ENCODE assay signal across 15 cellular contexts in the genomic region with DNA sequence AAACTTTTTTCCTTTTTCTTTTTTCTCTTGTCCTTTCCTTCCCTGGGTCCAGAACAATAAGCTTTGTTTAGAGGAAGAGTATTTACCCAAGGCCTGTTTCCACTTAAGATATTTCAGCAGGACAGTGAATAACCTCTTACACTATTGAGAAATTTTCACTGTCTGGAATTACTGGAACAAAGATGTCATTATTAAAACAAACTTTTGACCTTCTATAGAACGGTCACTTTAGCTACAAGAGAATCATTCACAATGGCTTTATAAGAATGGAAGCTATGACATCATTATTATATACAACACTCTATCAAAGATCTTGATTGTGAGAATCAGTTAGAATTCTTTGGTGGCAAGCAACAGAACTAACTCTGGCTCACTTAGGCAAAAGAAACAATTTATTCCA. TPM values are rescaled to one million over a fixed set of nuclear protein-coding genes. Genes with fewer than 3 reads are reported as not detected.
A peak's percentile ranks its signal among the peaks of the same experiment; 100 is the strongest.
DNase-seq lines count a peak whose midpoint lies in the region; FAIRE-seq and TF ChIP-seq lines count a peak whose summit lies in the region.
"Had no signal": no experiment of that assay in that cellular context is flagged by ENCODE, and none has a peak within 500 bp of the region (broad histone marks: within the 10 kb centered on the region; RNA-seq: fewer than 3 reads in every experiment).

No MANE protein-coding gene starts in this region.

- H3K9me3 Mint-ChIP-seq in Calu3 (ENCODE audit: low read depth, unreplicated experiment), result no peaks in the 10 kb centered on the region
- H3K9me3 Mint-ChIP-seq in osteocyte (ENCODE audit: unreplicated experiment), result peaks cover 3% of the 10 kb centered on the region
- H3K9me3 Mint-ChIP-seq: activated naive CD4-positive, alpha-beta T cell treated with anti-CD3 and anti-CD28 coated beads, Interleukin-2, amount 50 U/mL, for 72 hours; activated T-helper 17 cell treated with anti-CD3 and anti-CD28 coated beads, Interleukin-2, amount 50 U/mL, for 72 hours; naive thymus-derived CD4-positive, alpha-beta T cell had no signal

- H3K4me2 ChIP-seq in endothelial cell of umbilical vein (ENCODE audit: insufficient read depth, low read length), result no peak overlapping the region
- H3K4me2 ChIP-seq: PC-9 had no signal

- POLR2A ChIA-PET in endothelial cell of umbilical vein (lab: Charles Lee), result no interaction called here

- no peak for TF ChIP-seq POLR2A in endothelial cell of umbilical vein (IDR thresholded peaks at IDR 0.05; ENCODE audit: low read depth, low read length)

- H3K4me1 Mint-ChIP-seq in Calu3 (ENCODE audit: low read depth, unreplicated experiment) (peaks cover 45% of the 10 kb centered on the region), osteocyte (ENCODE audit: unreplicated experiment) (peaks cover 50% of the 10 kb centered on the region)

- no TSS peak for BruUV-seq in Calu3 (replicated peaks; lab: Mats Ljungman, UMichigan)
- BruUV-seq in endothelial cell of umbilical vein (replicated peaks; lab: Mats Ljungman, UMichigan), result no TSS peak

- TF ChIP-seq CTCF in Calu3 (IDR thresholded peaks at IDR 0.05; ENCODE audit: unreplicated experiment) (no peak), endothelial cell of umbilical vein (IDR thresholded peaks at IDR 0.05; ENCODE audit: extremely low read depth in 1 of 2, insufficient read depth in 1 of 2, low read depth in 1 of 2, low read length in 2 of 2) (no peak), osteocyte (IDR thresholded peaks at IDR 0.05) (no peak)

- H3K27me3 ChIP-seq in SJSA1 (replicated peaks), result no peaks in the 10 kb centered on the region
- no peaks in the 10 kb centered on the region for H3K27me3 ChIP-seq in endothelial cell of umbilical vein (ENCODE audit: control insufficient read depth in 2 of 2, insufficient read depth in 2 of 2, low read length in 2 of 2)
- H3K27me3 ChIP-seq: right lobe of liver had no signal

- H3K9me1 ChIP-seq in endothelial cell of umbilical vein (replicated peaks; ENCODE audit: control insufficient read depth, extremely low read depth, insufficient read depth, low read length), result no peaks in the 10 kb centered on the region

- DNase-seq in Calu3 (no peak), SJSA1 (ENCODE audit: low read depth in 1 of 2, low spot score in 2 of 2) (peak in 1 of 2 experiments; percentile 69), endothelial cell of umbilical vein (ENCODE audit: low read depth, low spot score) (peak; percentile 18), osteocyte (ENCODE audit: extremely low spot score, unreplicated experiment) (no peak), HT-29 (ENCODE audit: low spot score) (no peak), amygdala (lab: John Stamatoyannopoulos, UW) (no peak)
- no peak for DNase-seq in stimulated activated CD4-positive, alpha-beta T cell treated with anti-CD3 and anti-CD28 coated beads, Interleukin-15, amount 100 ng/mL, for 24 hours
- DNase-seq: NCI-H2029 treated with DMSO at 0.1 percent for 48 hours, PC-9 had no signal

- H3K36me3 ChIP-seq in SJSA1 (no peaks in the 10 kb centered on the region), endothelial cell of umbilical vein (ENCODE audit: control insufficient read depth in 2 of 2, extremely low read depth in 1 of 2, insufficient read depth in 2 of 2, low read length in 2 of 2) (no peaks in the 10 kb centered on the region)
- H3K36me3 ChIP-seq: right lobe of liver had no signal

- CTCF ChIA-PET in Calu3 (lab: Charles Lee), result interaction anchor here (0.6 to 3.6 kb wide), 24 partner anchors 11 to 165 kb away, joined by 3 to 31 read pairs (median 4); partner anchors contain the start of gene ARHGAP26
- CTCF ChIA-PET in endothelial cell of umbilical vein (lab: Charles Lee), result interaction anchor here (0.7 to 5.1 kb wide), 16 partner anchors 19 to 140 kb away, joined by 3 to 41 read pairs (median 9); partner anchors contain the start of gene ARHGAP26

- no peaks in the 10 kb centered on the region for H3K79me2 ChIP-seq in endothelial cell of umbilical vein (ENCODE audit: control insufficient read depth, insufficient read depth, low read length)

- H2AFZ ChIP-seq in endothelial cell of umbilical vein (ENCODE audit: low read depth, low read length), result no peak overlapping the region
- H2AFZ ChIP-seq: PC-9 had no signal

- no peaks in the 10 kb centered on the region for H4K20me1 ChIP-seq in endothelial cell of umbilical vein (replicated peaks; ENCODE audit: control insufficient read depth, extremely low read depth, insufficient read depth, low read length)

- H3K9ac ChIP-seq in endothelial cell of umbilical vein (replicated peaks; ENCODE audit: extremely low read depth, insufficient read depth, low read length), result no peak overlapping the region

- H3K27me3 Mint-ChIP-seq in Calu3 (ENCODE audit: unreplicated experiment), result no peaks in the 10 kb centered on the region
- H3K27me3 Mint-ChIP-seq in osteocyte (ENCODE audit: unreplicated experiment), result no peaks in the 10 kb centered on the region

- dilution Hi-C loops in endothelial cell of umbilical vein (cut with MboI; ENCODE audit: extremely low pct_ligation_motif_present, low sequenced_read_pairs), result no loop called here

- peak overlapping the region; percentile 71 for H3K27ac ChIP-seq in SJSA1
- H3K27ac ChIP-seq in endothelial cell of umbilical vein (ENCODE audit: insufficient read depth, low read depth, low read length), result peak overlapping the region; percentile 57
- H3K27ac ChIP-seq: PC-9, right lobe of liver, VCaP had no signal

- H3K4me3 ChIP-seq in SJSA1 (no peak overlapping the region), endothelial cell of umbilical vein (replicated peaks in 1 of 3; ENCODE audit: insufficient read depth in 1 of 3, low read depth in 1 of 3, low read length in 3 of 3) (no peak overlapping the region)
- H3K4me3 ChIP-seq: PC-9, right lobe of liver had no signal

- H3K27ac Mint-ChIP-seq in Calu3 (ENCODE audit: unreplicated experiment) (peak overlapping the region; percentile 87), osteocyte (ENCODE audit: unreplicated experiment) (peak overlapping the region; percentile 45)
- H3K27ac Mint-ChIP-seq: activated T-helper 17 cell treated with anti-CD3 and anti-CD28 coated beads, Interleukin-2, amount 50 U/mL, for 72 hours; naive thymus-derived CD4-positive, alpha-beta T cell had no signal

- intact Hi-C loops in Calu3 (cut with micrococcal nuclease; ENCODE audit: unreplicated experiment), result loop anchor here (1.0 to 2.0 kb wide), 2 partner anchors 31 to 132 kb away; no protein-coding TSS in a partner anchor
- intact Hi-C loops in endothelial cell of umbilical vein (cut with micrococcal nuclease), result loop anchor here (1.0 to 2.0 kb wide), 5 partner anchors 13 to 132 kb away; no protein-coding TSS in a partner anchor

- H3K36me3 Mint-ChIP-seq in Calu3 (ENCODE audit: insufficient read depth, unreplicated experiment), result peaks cover 16% of the 10 kb centered on the region
- no peaks in the 10 kb centered on the region for H3K36me3 Mint-ChIP-seq in osteocyte (ENCODE audit: unreplicated experiment)
- H3K36me3 Mint-ChIP-seq: activated naive CD4-positive, alpha-beta T cell treated with anti-CD3 and anti-CD28 coated beads, Interleukin-2, amount 50 U/mL, for 72 hours; naive thymus-derived CD4-positive, alpha-beta T cell had no signal

- no peaks in the 10 kb centered on the region for H3K9me3 ChIP-seq in SJSA1 (replicated peaks)
- H3K9me3 ChIP-seq in endothelial cell of umbilical vein (replicated peaks; ENCODE audit: control insufficient read depth, insufficient read depth, low read length), result no peaks in the 10 kb centered on the region
- H3K9me3 ChIP-seq: right lobe of liver had no signal

- no peak for FAIRE-seq in endothelial cell of umbilical vein (lab: Jason Lieb, UNC)
- FAIRE-seq: astrocyte had no signal

- H3K4me1 ChIP-seq in SJSA1 (replicated peaks), result peaks cover 46% of the 10 kb centered on the region
- H3K4me1 ChIP-seq in endothelial cell of umbilical vein (ENCODE audit: control insufficient read depth, extremely low read depth, insufficient read depth, low read length), result peaks cover 36% of the 10 kb centered on the region

- H3K4me3 Mint-ChIP-seq in Calu3 (ENCODE audit: low read depth, unreplicated experiment), result no peak overlapping the region
- H3K4me3 Mint-ChIP-seq in osteocyte (ENCODE audit: unreplicated experiment), result no peak overlapping the region
- H3K4me3 Mint-ChIP-seq: activated T-helper 17 cell treated with anti-CD3 and anti-CD28 coated beads, Interleukin-2, amount 50 U/mL, for 72 hours; naive thymus-derived CD4-positive, alpha-beta T cell had no signal

TF ChIP-seq in endothelial cell of umbilical vein, 7 proteins besides CTCF, POLR2A, EP300 and RAD21:
- TF ChIP-seq FOS (IDR thresholded peaks at IDR 0.05; ENCODE audit: borderline replicate concordance, insufficient read depth, low read length) (no peak), EZH2 (IDR thresholded peaks at IDR 0.05; ENCODE audit: borderline replicate concordance, low read depth, low read length, severe bottlenecking) (no peak), POLR2AphosphoS5 (IDR thresholded peaks at IDR 0.05; ENCODE audit: insufficient read depth, low read depth, low read length) (no peak), MYC (IDR thresholded peaks at IDR 0.05; ENCODE audit: low read depth, low read length) (no peak), JUN (IDR thresholded peaks at IDR 0.05; ENCODE audit: borderline replicate concordance, insufficient read depth, insufficient read length, low read depth) (no peak)
TF ChIP-seq in endothelial cell of umbilical vein: peak in this region for 0.

RNA-seq across cellular contexts. Expression of gene ARHGAP26, which starts 22.0 kb away (rescaled TPM):
- total RNA-seq in Calu3 (2022) (112 and 118 TPM in 2 replicates), endothelial cell of umbilical vein (13.9 and 16.2 TPM in 2 replicates), osteocyte (14.1 and 15.1 TPM in 2 replicates)
- total RNA-seq in SJSA1 (2014; rRNA removed; shearing (Covaris generic)), result 7.6 and 10.2 TPM in 2 replicates
- 2.1 and 3.1 TPM in 2 replicates for polyA plus RNA-seq in endothelial cell of umbilical vein
- polyA plus RNA-seq in endothelial cell of umbilical vein (2011; cell fraction: cytosol; rRNA removed), result 2.1 and 2.3 TPM in 2 replicates
- polyA plus RNA-seq in endothelial cell of umbilical vein (2011; cell fraction: nucleus; rRNA removed), result 13.5 and 13.8 TPM in 2 replicates
- polyA plus RNA-seq in endothelial cell of umbilical vein (2012), result 6.4 and 7.9 TPM in 2 replicates
- polyA minus RNA-seq in endothelial cell of umbilical vein, result 15.0 and 20.3 TPM in 2 replicates
- polyA minus RNA-seq in endothelial cell of umbilical vein (2011; cell fraction: cytosol; rRNA and poly(A)+ RNA removed), result 1.6 TPM
- polyA minus RNA-seq in endothelial cell of umbilical vein (2011; cell fraction: nucleus; rRNA and poly(A)+ RNA removed), result 48.6 and 60.0 TPM in 2 replicates
- 13.0 and 19.6 TPM in 2 replicates for total RNA-seq in HT-29 (2014; rRNA removed; shearing (Covaris generic))
